In genomic region chr5:72137826-72138409, GRCh38 we compare ENCODE assay signal across 8 cellular contexts. TPM values are rescaled to one million over a fixed set of nuclear protein-coding genes. Genes with fewer than 3 reads are reported as not detected.
A peak's percentile ranks its signal among the peaks of the same experiment; 100 is the strongest.
DNase-seq lines count a peak whose midpoint lies in the region; ATAC-seq, FAIRE-seq and TF ChIP-seq lines count a peak whose summit lies in the region.

No MANE protein-coding gene starts in this region.

- H3K4me2 ChIP-seq in PC-3 (ENCODE audit: low read length) (peak overlapping the region; percentile 60), smooth muscle cell (peak overlapping the region; percentile 70)

- H3K4me3 ChIP-seq in PC-3 (ENCODE audit: low read length) (no peak overlapping the region), esophagus squamous epithelium (no peak overlapping the region), smooth muscle cell (no peak overlapping the region)

- TF ChIP-seq POLR2A in esophagus squamous epithelium (IDR thresholded peaks at IDR 0.05), result no peak

- CTCF ChIA-PET in PC-3 (lab: Charles Lee), result no interaction called here

- intact Hi-C loops in PC-3 (cut with micrococcal nuclease) (loop anchor here (5.0 to 10.0 kb wide), 3 partner anchors 107 to 203 kb away; no protein-coding TSS in a partner anchor), esophagus squamous epithelium (cut with DNase I) (no loop called here)

- peak overlapping the region; percentile 41 for H3K9ac ChIP-seq in PC-3 (ENCODE audit: low read length)
- H3K9ac ChIP-seq in smooth muscle cell (ENCODE audit: low read depth), result peak overlapping the region; percentile 42

- H2AFZ ChIP-seq in PC-3 (ENCODE audit: low read length) (no peak overlapping the region), smooth muscle cell (ENCODE audit: low read depth) (no peak overlapping the region)

- ATAC-seq in PC-3, result no peak
- no peak for ATAC-seq in activated naive CD8-positive, alpha-beta T cell treated with anti-CD3 and anti-CD28 coated beads, Interleukin-2, amount 50 U/mL, for 24 hours

- H3K4me1 ChIP-seq in PC-3 (ENCODE audit: insufficient read depth, low read length), result peaks cover 77% of the 10 kb centered on the region
- H3K4me1 ChIP-seq in esophagus squamous epithelium, result peaks cover 16 to 81% (median 50%) of the 10 kb centered on the region in 3 donors
- peaks cover 38% of the 10 kb centered on the region for H3K4me1 ChIP-seq in smooth muscle cell (ENCODE audit: low read depth)

- H3K9me2 ChIP-seq in PC-3 (replicated peaks; ENCODE audit: low read length), result no peaks in the 10 kb centered on the region

- H3K4me3 Mint-ChIP-seq in activated naive CD8-positive, alpha-beta T cell treated with anti-CD3 and anti-CD28 coated beads, Interleukin-2, amount 50 U/mL, for 24 hours, result no peak overlapping the region

- no TSS peak for BruUV-seq in PC-3 (replicated peaks; lab: Mats Ljungman, UMichigan)

- FAIRE-seq in GM18507 (lab: Jason Lieb, UNC), result peak; percentile 63

- H3K36me3 ChIP-seq in PC-3 (ENCODE audit: low read depth, low read length) (0 out of 2 replicates have a peak, but pooled peaks cover 3% of the 10 kb centered on the region), esophagus squamous epithelium (no peaks in the 10 kb centered on the region), smooth muscle cell (ENCODE audit: low read depth) (no peaks in the 10 kb centered on the region)

- H3K27ac Mint-ChIP-seq in activated naive CD8-positive, alpha-beta T cell treated with anti-CD3 and anti-CD28 coated beads, Interleukin-2, amount 50 U/mL, for 24 hours, result no peak overlapping the region

- H4K20me1 ChIP-seq in PC-3 (ENCODE audit: low read length) (no peaks in the 10 kb centered on the region), smooth muscle cell (ENCODE audit: low read depth) (peaks cover 33% of the 10 kb centered on the region)

- 21 to 25% methylated on average over 2 of the region's 2 CpGs for WGBS in esophagus squamous epithelium, 2 donors
- WGBS in smooth muscle cell (ENCODE audit: low lambda C conversion rate), result 83% methylated on average over 2 of the region's 2 CpGs

- DNase-seq in GM18507 (ENCODE audit: extremely low spot score, insufficient read length, low read depth) (no peak), PC-3 (peak; percentile 30), esophagus squamous epithelium (lab: John Stamatoyannopoulos, UW) (no peak), smooth muscle cell (lab: John Stamatoyannopoulos, UW; ENCODE audit: unreplicated experiment) (no peak), COLO829 (ENCODE audit: low spot score) (no peak), activated gamma-delta T cell treated with Interleukin-2 at 50 U/mL for 16 hours (no peak)
- no peak for DNase-seq in activated naive CD8-positive, alpha-beta T cell treated with anti-CD3 and anti-CD28 coated beads, Interleukin-2, amount 50 U/mL, for 24 hours
- no peak for DNase-seq in stimulated activated CD4-positive, alpha-beta T cell treated with anti-CD3 and anti-CD28 coated beads, Interleukin-4, amount 100 ng/mL, for 1 hour

- H3K9me3 ChIP-seq in PC-3 (ENCODE audit: low read length) (no peaks in the 10 kb centered on the region), esophagus squamous epithelium (no peaks in the 10 kb centered on the region), smooth muscle cell (replicated peaks; ENCODE audit: low read depth) (no peaks in the 10 kb centered on the region)

- TF ChIP-seq CTCF in PC-3 (conservative IDR thresholded peaks at IDR 0.05; ENCODE audit: low read depth, low read length) (peak; percentile 68), esophagus squamous epithelium (IDR thresholded peaks at IDR 0.05) (peak; percentile 18 to 65 (median 46)), smooth muscle cell (IDR thresholded peaks at IDR 0.05; ENCODE audit: borderline replicate concordance, insufficient read depth, poor library complexity, severe bottlenecking) (peak; percentile 38)

- H3K36me3 Mint-ChIP-seq in activated naive CD8-positive, alpha-beta T cell treated with anti-CD3 and anti-CD28 coated beads, Interleukin-2, amount 50 U/mL, for 24 hours (ENCODE audit: low read depth), result peaks cover 2% of the 10 kb centered on the region

- peaks cover 38% of the 10 kb centered on the region for H3K4me1 Mint-ChIP-seq in activated naive CD8-positive, alpha-beta T cell treated with anti-CD3 and anti-CD28 coated beads, Interleukin-2, amount 50 U/mL, for 24 hours

- no peaks in the 10 kb centered on the region for H3K9me3 Mint-ChIP-seq in activated naive CD8-positive, alpha-beta T cell treated with anti-CD3 and anti-CD28 coated beads, Interleukin-2, amount 50 U/mL, for 24 hours

- H3K27me3 ChIP-seq in PC-3 (ENCODE audit: low read length) (no peaks in the 10 kb centered on the region), esophagus squamous epithelium (peaks cover 0 to 43% (median 0%) of the 10 kb centered on the region in 4 donors), smooth muscle cell (ENCODE audit: low read depth) (no peaks in the 10 kb centered on the region)

- peaks cover 65% of the 10 kb centered on the region for H3K27me3 Mint-ChIP-seq in activated naive CD8-positive, alpha-beta T cell treated with anti-CD3 and anti-CD28 coated beads, Interleukin-2, amount 50 U/mL, for 24 hours

- H3F3A ChIP-seq in PC-3 (ENCODE audit: low read length, unreplicated experiment) (peaks cover 4% of the 10 kb centered on the region), smooth muscle cell (ENCODE audit: low read depth) (peaks cover 27% of the 10 kb centered on the region)

- POLR2A ChIA-PET in PC-3 (lab: Charles Lee; ENCODE audit: unreplicated experiment), result no interaction called here

- H3K79me2 ChIP-seq in PC-3 (ENCODE audit: low read length), result peaks cover 7% of the 10 kb centered on the region; the same call in 1 of the 2 replicates
- peaks cover 57% of the 10 kb centered on the region for H3K79me2 ChIP-seq in smooth muscle cell (ENCODE audit: low read depth)

- peak overlapping the region; percentile 86 for H3K27ac ChIP-seq in PC-3 (ENCODE audit: low read length)
- peak overlapping the region in 1 of 4 donors; percentile 19 for H3K27ac ChIP-seq in esophagus squamous epithelium
- H3K27ac ChIP-seq in smooth muscle cell (ENCODE audit: low read depth), result peak overlapping the region; percentile 92

RNA-seq across cellular contexts. Expression of gene MAP1B, which starts 30.6 kb away (rescaled TPM):
- total RNA-seq in PC-3 (2014; rRNA removed) (12.8 and 18.2 TPM in 2 replicates), esophagus squamous epithelium (100 to 1,000 TPM in 1 of 4 donors, 10 to 100 TPM in 2, 1 to 10 TPM in 1; 8.2 to 180 (median 29.6) TPM), smooth muscle cell (111 TPM in 2 replicates)
- 139 and 143 TPM in 2 replicates for polyA plus RNA-seq in smooth muscle cell
